In the genomic region with DNA sequence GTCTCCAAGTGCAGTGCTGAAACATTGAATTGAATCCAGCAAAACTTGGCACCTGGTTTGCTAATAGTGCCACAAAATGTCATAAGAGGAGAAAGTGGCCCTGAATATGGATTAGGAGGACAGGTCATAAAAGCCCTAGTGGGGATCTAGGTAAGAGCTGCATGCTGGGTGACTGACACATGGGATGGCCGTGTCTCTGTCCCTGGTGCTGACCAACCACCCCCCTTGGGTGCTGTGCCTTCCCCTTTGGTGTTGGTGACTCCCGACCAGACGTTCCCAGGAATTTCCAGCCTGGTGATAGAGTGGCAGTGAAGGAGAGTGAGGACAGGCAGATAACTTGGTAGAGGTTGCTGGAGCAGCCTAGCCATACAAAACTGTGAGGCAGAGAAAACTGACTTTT, we compare ENCODE assay signal across 16 cellular contexts.
DNase-seq lines count a peak whose midpoint lies in the region; ATAC-seq and TF ChIP-seq lines count a peak whose summit lies in the region.
"Had no signal": no experiment of that assay in that cellular context is flagged by ENCODE, and none has a peak within 500 bp of the region (broad histone marks: within the 10 kb centered on the region; RNA-seq: fewer than 3 reads in every experiment).

No MANE protein-coding gene starts in this region.

- no peaks in the 10 kb centered on the region for H3K36me3 ChIP-seq in SJCRH30
- H3K36me3 ChIP-seq: Peyer's patch had no signal

- H3K36me3 Mint-ChIP-seq in activated CD8-positive, alpha-beta T cell treated with anti-CD3 and anti-CD28 coated beads, Interleukin-2, amount 10 ng/mL, durations not matched to agents 7 days and 5 days (ENCODE audit: low read depth): no peaks in the 10 kb centered on the region
- H3K36me3 Mint-ChIP-seq in activated CD8-positive, alpha-beta T cell treated with anti-CD3 and anti-CD28 coated beads for 36 hours (ENCODE audit: low read depth): no peaks in the 10 kb centered on the region

- POLR2A ChIA-PET in activated CD8-positive, alpha-beta T cell treated with anti-CD3 and anti-CD28 coated beads, Interleukin-2, amount 10 ng/mL, durations not matched to agents 7 days and 5 days (lab: Charles Lee): no interaction called here
- POLR2A ChIA-PET in activated CD8-positive, alpha-beta T cell treated with anti-CD3 and anti-CD28 coated beads for 36 hours (lab: Charles Lee): no interaction called here

- DNase-seq in activated CD8-positive, alpha-beta T cell treated with anti-CD3 and anti-CD28 coated beads, Interleukin-2, amount 10 ng/mL, durations not matched to agents 7 days and 5 days: peak; percentile 23
- DNase-seq in activated CD8-positive, alpha-beta T cell treated with anti-CD3 and anti-CD28 coated beads for 36 hours: no peak
- DNase-seq in HK-2 (ENCODE audit: unreplicated experiment) (peak; percentile 36), SJCRH30 (peak; percentile 14 to 36), left kidney (ENCODE audit: low read depth, low spot score) (peak; percentile 55), HCEC 1CT (no peak), NOMO-1 (lab: John Stamatoyannopoulos, UW; ENCODE audit: unreplicated experiment in 2 of 2) (no peak)
- DNase-seq: activated gamma-delta T cell treated with Interleukin-2 at 50 U/mL for 16 hours, immature natural killer cell, NCI-H1417 treated with DMSO at 0.1 percent for 48 hours, NCI-H510A, posterior cingulate gyrus, T-helper 2 cell, testis had no signal

- CTCF ChIA-PET in activated CD8-positive, alpha-beta T cell treated with anti-CD3 and anti-CD28 coated beads, Interleukin-2, amount 10 ng/mL, durations not matched to agents 7 days and 5 days (lab: Charles Lee): no interaction called here
- CTCF ChIA-PET in activated CD8-positive, alpha-beta T cell treated with anti-CD3 and anti-CD28 coated beads for 36 hours (lab: Charles Lee): no interaction called here

- H3K27me3 ChIP-seq in SJCRH30: no peaks in the 10 kb centered on the region
- H3K27me3 ChIP-seq: Peyer's patch, testis had no signal

- H3K9me3 Mint-ChIP-seq in activated CD8-positive, alpha-beta T cell treated with anti-CD3 and anti-CD28 coated beads, Interleukin-2, amount 10 ng/mL, durations not matched to agents 7 days and 5 days (ENCODE audit: insufficient read depth): no peaks in the 10 kb centered on the region
- H3K9me3 Mint-ChIP-seq in activated CD8-positive, alpha-beta T cell treated with anti-CD3 and anti-CD28 coated beads for 36 hours: no peaks in the 10 kb centered on the region
- H3K9me3 Mint-ChIP-seq: immature natural killer cell had no signal

- H3K4me1 Mint-ChIP-seq in activated CD8-positive, alpha-beta T cell treated with anti-CD3 and anti-CD28 coated beads, Interleukin-2, amount 10 ng/mL, durations not matched to agents 7 days and 5 days (ENCODE audit: low read depth): no peaks in the 10 kb centered on the region
- no peaks in the 10 kb centered on the region for H3K4me1 Mint-ChIP-seq in activated CD8-positive, alpha-beta T cell treated with anti-CD3 and anti-CD28 coated beads for 36 hours (ENCODE audit: low read depth)
- H3K4me1 Mint-ChIP-seq: immature natural killer cell had no signal

- TF ChIP-seq CTCF in activated CD8-positive, alpha-beta T cell treated with anti-CD3 and anti-CD28 coated beads for 36 hours (IDR thresholded peaks at IDR 0.05): no peak

- intact Hi-C loops in activated CD8-positive, alpha-beta T cell treated with anti-CD3 and anti-CD28 coated beads for 36 hours (cut with micrococcal nuclease): no loop called here

- H3K4me3 Mint-ChIP-seq in activated CD8-positive, alpha-beta T cell treated with anti-CD3 and anti-CD28 coated beads, Interleukin-2, amount 10 ng/mL, durations not matched to agents 7 days and 5 days: no peak overlapping the region
- no peak overlapping the region for H3K4me3 Mint-ChIP-seq in activated CD8-positive, alpha-beta T cell treated with anti-CD3 and anti-CD28 coated beads for 36 hours
- H3K4me3 Mint-ChIP-seq: immature natural killer cell had no signal

- no peaks in the 10 kb centered on the region for H3K4me1 ChIP-seq in SJCRH30
- H3K4me1 ChIP-seq: Peyer's patch, testis had no signal

- ATAC-seq in activated CD8-positive, alpha-beta T cell treated with anti-CD3 and anti-CD28 coated beads, Interleukin-2, amount 10 ng/mL, durations not matched to agents 7 days and 5 days: no peak
- ATAC-seq in activated CD8-positive, alpha-beta T cell treated with anti-CD3 and anti-CD28 coated beads for 36 hours: no peak
- ATAC-seq in GM21529 (IDR thresholded peaks at IDR 0.05; ENCODE audit: unreplicated experiment): no peak

- H3K27ac ChIP-seq in SJCRH30: no peak overlapping the region
- H3K27ac ChIP-seq: Peyer's patch, testis had no signal

- H3K4me3 ChIP-seq in SJCRH30: no peak overlapping the region
- H3K4me3 ChIP-seq: Peyer's patch, testis had no signal

- no peaks in the 10 kb centered on the region for H3K27me3 Mint-ChIP-seq in activated CD8-positive, alpha-beta T cell treated with anti-CD3 and anti-CD28 coated beads, Interleukin-2, amount 10 ng/mL, durations not matched to agents 7 days and 5 days (ENCODE audit: low read depth)
- no peaks in the 10 kb centered on the region for H3K27me3 Mint-ChIP-seq in activated CD8-positive, alpha-beta T cell treated with anti-CD3 and anti-CD28 coated beads for 36 hours

- H3K27ac Mint-ChIP-seq in activated CD8-positive, alpha-beta T cell treated with anti-CD3 and anti-CD28 coated beads, Interleukin-2, amount 10 ng/mL, durations not matched to agents 7 days and 5 days: peak overlapping the region; percentile 18
- no peak overlapping the region for H3K27ac Mint-ChIP-seq in activated CD8-positive, alpha-beta T cell treated with anti-CD3 and anti-CD28 coated beads for 36 hours
- H3K27ac Mint-ChIP-seq: immature natural killer cell had no signal

- no peaks in the 10 kb centered on the region for H3K9me3 ChIP-seq in SJCRH30 (replicated peaks)
- H3K9me3 ChIP-seq: Peyer's patch, testis had no signal

Comparison
In these comparisons a context has a peak if more than half of its experiments do, and no peak if none do; other contexts are left out.
1. DNase-seq: peak in activated CD8-positive, alpha-beta T cell treated with anti-CD3 and anti-CD28 coated beads, Interleukin-2, amount 10 ng/mL, durations not matched to agents 7 days and 5 days (single experiment), HK-2 (single experiment), SJCRH30 (2 of 2) and left kidney (single experiment); none in activated CD8-positive, alpha-beta T cell treated with anti-CD3 and anti-CD28 coated beads for 36 hours (single experiment), HCEC 1CT (single experiment) and NOMO-1 (0 of 2).